Comparison of ENCODE assay signal across 1 cellular context in the genomic region with DNA sequence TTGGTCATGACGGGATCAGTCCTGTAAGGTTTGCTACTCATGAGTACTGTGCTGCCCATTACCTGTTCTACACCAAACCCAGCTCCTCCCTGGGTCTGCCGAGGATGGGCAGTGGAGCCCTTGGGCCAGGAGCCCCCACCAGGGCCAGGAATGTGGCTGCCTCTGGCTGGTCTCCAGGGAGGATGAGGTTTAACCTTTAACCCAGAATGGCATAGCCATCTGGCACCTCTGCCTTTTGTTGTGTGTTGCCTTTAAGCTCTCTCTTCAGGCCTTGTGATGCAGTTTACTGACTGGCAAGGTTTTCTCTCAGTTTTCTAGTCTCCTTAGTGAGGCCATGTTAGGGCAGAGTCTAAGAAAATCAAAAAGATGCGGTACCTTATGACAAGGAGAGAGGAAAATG.
A peak's percentile ranks its signal among the peaks of the same experiment; 100 is the strongest.
TF ChIP-seq lines count a peak whose summit lies in the region.

No MANE protein-coding gene starts in this region.

TF ChIP-seq in H1, 55 proteins besides CTCF, POLR2A, EP300 and RAD21:
- peak; percentile 42; the same call in 1 of the 2 replicates for TF ChIP-seq TEAD4 (IDR thresholded peaks at IDR 0.05; ENCODE audit: low read depth, low read length)
- TF ChIP-seq KDM5A (IDR thresholded peaks at IDR 0.05; ENCODE audit: low read length): no peak
